ENCODE assay signal across 22 cellular contexts in genomic region chr1:5465281-5465680, GRCh38.
"Had no signal": no experiment of that assay in that cellular context is flagged by ENCODE, and none has a peak within 500 bp of the region (broad histone marks: within the 10 kb centered on the region; RNA-seq: fewer than 3 reads in every experiment).

No MANE protein-coding gene starts in this region.

- H3K27me3 ChIP-seq: SJSA1 had no signal

- H3K4me3 Mint-ChIP-seq: IgD-negative memory B cell had no signal

- H3K4me1 ChIP-seq: SJSA1 had no signal

- H3K27me3 Mint-ChIP-seq: IgD-negative memory B cell had no signal

- ATAC-seq: K562 had no signal

- DNase-seq: Kasumi-1, MV-4-11, NCI-H1048, NCI-H1105 treated with DMSO at 0.1 percent for 48 hours, NCI-H1417 treated with DMSO at 0.1 percent for 48 hours, NCI-H146, NCI-H1694 treated with DMSO at 0.1 percent for 48 hours, NCI-H1930, NCI-H2081, NCI-H2171, NCI-H226, NCI-H446 treated with DMSO at 0.1 percent for 48 hours, NCI-H510A treated with DMSO at 0.1 percent for 48 hours, NCI-H526, Right ventricle myocardium superior, RPMI8226, SIG-M5 had no signal

- H3K36me3 ChIP-seq: SJSA1 had no signal

- H3K27ac Mint-ChIP-seq: IgD-negative memory B cell had no signal

- H3K4me1 Mint-ChIP-seq: IgD-negative memory B cell had no signal

- H3K27ac ChIP-seq: HL-60, KMS-11, SJSA1 had no signal

- H3K4me3 ChIP-seq: K562, SJSA1 had no signal
